In the genomic region with DNA sequence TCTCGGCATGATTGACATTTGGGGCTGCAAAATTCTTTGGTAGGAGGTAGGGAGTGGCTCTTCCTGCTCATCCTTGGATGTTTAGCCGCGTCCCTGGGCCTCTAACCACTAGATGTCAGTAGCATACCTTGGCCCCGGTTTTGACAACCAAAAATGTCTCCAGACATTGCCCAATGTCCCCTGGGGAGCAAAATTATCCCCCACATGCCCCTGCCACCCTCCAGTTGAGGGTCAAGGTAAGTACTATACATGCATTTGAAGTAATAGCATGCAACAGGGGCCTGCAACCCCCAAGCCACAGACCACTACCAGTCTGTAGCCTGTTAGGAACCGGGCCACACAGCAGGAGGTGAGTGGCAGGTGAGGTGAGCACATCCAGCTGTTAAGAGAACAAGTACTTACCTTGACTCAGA, we compare ENCODE assay signal across 9 cellular contexts. TPM values are rescaled to one million over a fixed set of nuclear protein-coding genes. Genes with fewer than 3 reads are reported as not detected.
A peak's percentile ranks its signal among the peaks of the same experiment; 100 is the strongest.
DNase-seq lines count a peak whose midpoint lies in the region; ATAC-seq, FAIRE-seq and TF ChIP-seq lines count a peak whose summit lies in the region.
"Had no signal": no experiment of that assay in that cellular context is flagged by ENCODE, and none has a peak within 500 bp of the region (broad histone marks: within the 10 kb centered on the region; RNA-seq: fewer than 3 reads in every experiment).

No MANE protein-coding gene starts in this region.

- H3K4me2 ChIP-seq in HCT116 (ENCODE audit: low read length) (no peak overlapping the region), keratinocyte (ENCODE audit: control insufficient read depth, extremely low read depth, insufficient read depth, low read depth, low read length) (no peak overlapping the region)

- H3K79me2 ChIP-seq in HCT116 (ENCODE audit: insufficient read depth, low read length) (no peaks in the 10 kb centered on the region), keratinocyte (ENCODE audit: control insufficient read depth, insufficient read depth, low read length) (no peaks in the 10 kb centered on the region)

- H3K9ac ChIP-seq in HCT116 (ENCODE audit: low read length) (no peak overlapping the region), keratinocyte (ENCODE audit: control insufficient read depth, extremely low read depth, insufficient read depth, low read length) (no peak overlapping the region)

- POLR2A ChIA-PET in Caco-2 (lab: Charles Lee) (no interaction called here), HCT116 (lab: Charles Lee) (no interaction called here)

- H3K9me3 ChIP-seq in Caco-2 (no peaks in the 10 kb centered on the region), HCT116 (ENCODE audit: control insufficient read depth in 1 of 2, insufficient read depth in 1 of 2, low read depth in 1 of 2, low read length in 2 of 2) (no peaks in the 10 kb centered on the region), adrenal gland (replicated peaks in 1 of 3) (no peaks in the 10 kb centered on the region), keratinocyte (ENCODE audit: control insufficient read depth, low read depth, low read length) (no peaks in the 10 kb centered on the region)

- H2AFZ ChIP-seq in HCT116 (ENCODE audit: low read depth, low read length, poor library complexity, severe bottlenecking): no peak overlapping the region
- H2AFZ ChIP-seq in keratinocyte (ENCODE audit: control insufficient read depth, low read length): no peak overlapping the region

- no peak overlapping the region for H3K27ac Mint-ChIP-seq in Caco-2 (ENCODE audit: unreplicated experiment)

- RAD21 ChIA-PET in HCT116 (lab: Charles Lee; ENCODE audit: low non-redundant PET in 1 of 2, low total read pairs in 2 of 2, uncharacterized antibody in 2 of 2, unreplicated experiment in 2 of 2): no interaction called here

- H3K4me3 ChIP-seq in Caco-2 (ENCODE audit: low read depth, low read length): no peak overlapping the region
- no peak overlapping the region for H3K4me3 ChIP-seq in HCT116 (replicated peaks in 1 of 2; ENCODE audit: low read depth in 1 of 2, low read length in 2 of 2)
- no peak overlapping the region for H3K4me3 ChIP-seq in adrenal gland
- no peak overlapping the region for H3K4me3 ChIP-seq in keratinocyte (ENCODE audit: control insufficient read depth in 2 of 3, extremely low read depth in 1 of 3, insufficient read depth in 2 of 3, low read depth in 1 of 3, low read length in 3 of 3)

- H3K36me3 ChIP-seq in Caco-2 (ENCODE audit: control insufficient read depth, insufficient read depth, low read length) (no peaks in the 10 kb centered on the region), HCT116 (ENCODE audit: control insufficient read depth in 1 of 2, insufficient read depth in 2 of 2, low read length in 2 of 2) (no peaks in the 10 kb centered on the region), adrenal gland (replicated peaks in 1 of 2) (no peaks in the 10 kb centered on the region), keratinocyte (ENCODE audit: control insufficient read depth in 2 of 2, extremely low read depth in 1 of 2, insufficient read depth in 2 of 2, low read length in 2 of 2) (no peaks in the 10 kb centered on the region)

- H3K36me3 Mint-ChIP-seq in Caco-2 (ENCODE audit: insufficient read depth, unreplicated experiment): peaks cover 5% of the 10 kb centered on the region

- CTCF ChIA-PET in Caco-2 (lab: Charles Lee) (interaction anchor here (1.0 kb wide), 1 partner anchor 36 kb away, joined by 4 read pairs; no protein-coding TSS in a partner anchor), HCT116 (lab: Charles Lee) (interaction anchor here (1.4 kb wide), 1 partner anchor 36 kb away, joined by 5 read pairs; no protein-coding TSS in a partner anchor)

- dilution Hi-C loops in keratinocyte (cut with MboI; ENCODE audit: extremely low pct_ligation_motif_present, low sequenced_read_pairs): no loop called here

- H3K27ac ChIP-seq in HCT116 (ENCODE audit: low read depth, low read length) (no peak overlapping the region), adrenal gland (no peak overlapping the region), keratinocyte (ENCODE audit: control insufficient read depth, insufficient read depth, low read length) (no peak overlapping the region)

- no peaks in the 10 kb centered on the region for H3K27me3 Mint-ChIP-seq in Caco-2 (ENCODE audit: insufficient read depth, unreplicated experiment)

- no peak overlapping the region for H3K4me3 Mint-ChIP-seq in Caco-2 (ENCODE audit: unreplicated experiment)

- no peaks in the 10 kb centered on the region for H3K9me1 ChIP-seq in keratinocyte (ENCODE audit: control insufficient read depth, extremely low read depth, insufficient read depth, low read length)

- FAIRE-seq in keratinocyte (lab: Jason Lieb, UNC): no peak

- peak; percentile 69 for TF ChIP-seq RAD21 in HCT116 (IDR thresholded peaks at IDR 0.05; ENCODE audit: low read depth)

- H4K20me1 ChIP-seq in HCT116 (ENCODE audit: insufficient read depth) (no peaks in the 10 kb centered on the region), keratinocyte (ENCODE audit: control insufficient read depth, extremely low read depth, insufficient read depth, low read length) (no peaks in the 10 kb centered on the region)

- H3K4me1 Mint-ChIP-seq in Caco-2 (ENCODE audit: low read depth, unreplicated experiment): no peaks in the 10 kb centered on the region

- intact Hi-C loops in Caco-2 (cut with micrococcal nuclease; ENCODE audit: unreplicated experiment) (loop anchor here (1.0 to 5.0 kb wide), 5 partner anchors 36 to 367 kb away; no protein-coding TSS in a partner anchor), HCT116 (cut with micrococcal nuclease) (loop anchor here (1.0 kb wide), 2 partner anchors 36 to 73 kb away; no protein-coding TSS in a partner anchor), adrenal gland (cut with DNase I) (loop anchor here in 1 of 2 donors (10.0 kb wide), 1 partner anchor 70 kb away; no protein-coding TSS in a partner anchor)

- WGBS in adrenal gland, 4 donors: 29 to 40% (median 30%) methylated on average over 4 to 5 of the region's 5 CpGs; no CpG with 5 or more reads in 1 of the 4 donors

- no peak for TF ChIP-seq POLR2A in HCT116 (IDR thresholded peaks at IDR 0.05; ENCODE audit: borderline replicate concordance, extremely low read depth, insufficient read depth, insufficient read length)
- no peak for TF ChIP-seq POLR2A in adrenal gland (IDR thresholded peaks at IDR 0.05)

- H3K27me3 ChIP-seq in Caco-2 (replicated peaks; ENCODE audit: control insufficient read depth, insufficient read depth, low read length): no peaks in the 10 kb centered on the region
- H3K27me3 ChIP-seq in HCT116 (ENCODE audit: insufficient read depth, low read length): no peaks in the 10 kb centered on the region
- peaks cover under 1% of the 10 kb centered on the region for H3K27me3 ChIP-seq in adrenal gland
- peaks cover 3% of the 10 kb centered on the region for H3K27me3 ChIP-seq in keratinocyte (ENCODE audit: control insufficient read depth, extremely low read depth, insufficient read depth, low read length)

- H3K9me2 ChIP-seq in HCT116 (ENCODE audit: insufficient read depth): no peaks in the 10 kb centered on the region

- no peaks in the 10 kb centered on the region for H3K9me3 Mint-ChIP-seq in Caco-2 (ENCODE audit: unreplicated experiment)

- BruUV-seq in Caco-2 (replicated peaks; lab: Mats Ljungman, UMichigan) (no TSS peak), HCT116 (replicated peaks; lab: Mats Ljungman, UMichigan) (no TSS peak)

- no peaks in the 10 kb centered on the region for H3K4me1 ChIP-seq in Caco-2
- no peaks in the 10 kb centered on the region for H3K4me1 ChIP-seq in HCT116 (ENCODE audit: control insufficient read depth in 1 of 2, insufficient read depth in 2 of 2, low read length in 2 of 2)
- H3K4me1 ChIP-seq in adrenal gland (replicated peaks in 1 of 2): no peaks in the 10 kb centered on the region
- no peaks in the 10 kb centered on the region for H3K4me1 ChIP-seq in keratinocyte (ENCODE audit: control insufficient read depth, extremely low read depth, insufficient read depth, low read length)

- DNase-seq in Caco-2 (peak; percentile 32 to 36), HCT116 (ENCODE audit: low read depth, low spot score) (peak; percentile 12), adrenal gland (peak in 5 of 7 donors; percentile 23 to 55 (median 29)), keratinocyte (ENCODE audit: low read depth, low spot score) (no peak), HuH-7.5 (ENCODE audit: low spot score) (no peak), activated gamma-delta T cell (lab: John Stamatoyannopoulos, UW) (no peak)
- DNase-seq in activated CD4-positive, CD25-positive, alpha-beta regulatory T cell treated with anti-CD3 and anti-CD28 coated beads, Interleukin-2, amount 50 U/mL, for 72 hours: no peak

- ATAC-seq in HCT116 (peak; percentile 82), GM21526 (IDR thresholded peaks at IDR 0.05; ENCODE audit: low FRiP score, unreplicated experiment) (no peak)

- peak; percentile 23 to 61 for TF ChIP-seq CTCF in Caco-2 (IDR thresholded peaks at IDR 0.05; ENCODE audit: insufficient read depth in 1 of 2, low read depth in 1 of 2, low read length in 1 of 2, severe bottlenecking in 1 of 2, unreplicated experiment in 1 of 2)
- TF ChIP-seq CTCF in HCT116 (IDR thresholded peaks at IDR 0.05 in 2 of 3, conservative IDR thresholded peaks at IDR 0.05 in 1 of 3; ENCODE audit: borderline replicate concordance in 1 of 3, insufficient read depth in 1 of 3, low read depth in 2 of 3, low read length in 2 of 3): peak; percentile 53 to 61 (median 57)
- TF ChIP-seq CTCF in adrenal gland (IDR thresholded peaks at IDR 0.05): peak in 5 of 6 experiments; percentile 22 to 47 (median 39)
- peak; percentile 31 to 76 (median 57) for TF ChIP-seq CTCF in keratinocyte (optimal IDR thresholded peaks at IDR 0.05 in 1 of 3, IDR thresholded peaks at IDR 0.05 in 1 of 3, conservative IDR thresholded peaks at IDR 0.05 in 1 of 3; ENCODE audit: extremely low read depth in 1 of 3, insufficient read depth in 2 of 3, low read length in 3 of 3)

RNA-seq across cellular contexts. Expression of a gene that starts 17.6 kb away (rescaled TPM):
- not detected in 2 replicates for total RNA-seq in Caco-2 (2022)
- total RNA-seq in HCT116 (2021; ENCODE audit: unreplicated experiment): not detected
- polyA plus RNA-seq in HCT116 (2012): not detected in 2 replicates
- total RNA-seq in adrenal gland: 10 to 100 TPM in 2 of 8 donors, 1 to 10 TPM in 4, under 1 TPM in 2; 0.56 to 12.9 (median 3.4) TPM
- 1 to 10 TPM; 1.9 to 3.1 (median 2.3) TPM for polyA plus RNA-seq in adrenal gland
- not detected in 3 replicates for polyA plus RNA-seq in keratinocyte
- polyA plus RNA-seq in keratinocyte (2011; ENCODE audit: low read depth): not detected
- polyA plus RNA-seq in keratinocyte (2011; cell fraction: cytosol; rRNA removed): not detected in 2 replicates
- polyA plus RNA-seq in keratinocyte (2011; cell fraction: nucleus; rRNA removed): not detected in 2 replicates
- not detected in 2 replicates for polyA plus RNA-seq in keratinocyte (2012; ENCODE audit: low replicate concordance)
- not detected in 3 replicates for polyA minus RNA-seq in keratinocyte
- not detected for polyA minus RNA-seq in keratinocyte (2011; cell fraction: cytosol; rRNA and poly(A)+ RNA removed)
- polyA minus RNA-seq in keratinocyte (2011; cell fraction: nucleus; rRNA and poly(A)+ RNA removed): not detected in 2 replicates
- total RNA-seq: posterior vena cava had no signal

Comparison
In these comparisons a context has a peak if more than half of its experiments do, and no peak if none do; other contexts are left out.
1. DNase-seq: peak in Caco-2 (2 of 2), HCT116 (single experiment) and adrenal gland (5 of 7); none in keratinocyte (single experiment), HuH-7.5 (single experiment), activated gamma-delta T cell (single experiment) and activated CD4-positive, CD25-positive, alpha-beta regulatory T cell treated with anti-CD3 and anti-CD28 coated beads, Interleukin-2, amount 50 U/mL, for 72 hours (single experiment).
2. Peak in every context shown above with its lines, with median percentiles within 50 percentile points of each other: CTCF ChIP-seq.